In genomic region chr9:129626079-129626943, GRCh38 we compare ENCODE assay signal across 1 cellular context.
TF ChIP-seq lines count a peak whose summit lies in the region.

A gene with protein sequence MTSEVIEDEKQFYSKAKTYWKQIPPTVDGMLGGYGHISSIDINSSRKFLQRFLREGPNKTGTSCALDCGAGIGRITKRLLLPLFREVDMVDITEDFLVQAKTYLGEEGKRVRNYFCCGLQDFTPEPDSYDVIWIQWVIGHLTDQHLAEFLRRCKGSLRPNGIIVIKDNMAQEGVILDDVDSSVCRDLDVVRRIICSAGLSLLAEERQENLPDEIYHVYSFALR (plus strand): TSS chr9:129626163. CDS start chr9:129632704, 6,541 bp downstream.

TF ChIP-seq in A549, 52 proteins besides CTCF, POLR2A, EP300 and RAD21 (continued from another document):
- TF ChIP-seq BCL3 (IDR thresholded peaks at IDR 0.05) (peak; percentile 86; the same call in 2 of the 3 replicates), MAFK (IDR thresholded peaks at IDR 0.05; ENCODE audit: partially characterized antibody) (no peak), PHF8 (IDR thresholded peaks at IDR 0.05; ENCODE audit: borderline replicate concordance, low read depth) (peak; percentile 78; the same call in 1 of the 2 replicates)
